ENCODE assay signal across 1 cellular context in the genomic region with DNA sequence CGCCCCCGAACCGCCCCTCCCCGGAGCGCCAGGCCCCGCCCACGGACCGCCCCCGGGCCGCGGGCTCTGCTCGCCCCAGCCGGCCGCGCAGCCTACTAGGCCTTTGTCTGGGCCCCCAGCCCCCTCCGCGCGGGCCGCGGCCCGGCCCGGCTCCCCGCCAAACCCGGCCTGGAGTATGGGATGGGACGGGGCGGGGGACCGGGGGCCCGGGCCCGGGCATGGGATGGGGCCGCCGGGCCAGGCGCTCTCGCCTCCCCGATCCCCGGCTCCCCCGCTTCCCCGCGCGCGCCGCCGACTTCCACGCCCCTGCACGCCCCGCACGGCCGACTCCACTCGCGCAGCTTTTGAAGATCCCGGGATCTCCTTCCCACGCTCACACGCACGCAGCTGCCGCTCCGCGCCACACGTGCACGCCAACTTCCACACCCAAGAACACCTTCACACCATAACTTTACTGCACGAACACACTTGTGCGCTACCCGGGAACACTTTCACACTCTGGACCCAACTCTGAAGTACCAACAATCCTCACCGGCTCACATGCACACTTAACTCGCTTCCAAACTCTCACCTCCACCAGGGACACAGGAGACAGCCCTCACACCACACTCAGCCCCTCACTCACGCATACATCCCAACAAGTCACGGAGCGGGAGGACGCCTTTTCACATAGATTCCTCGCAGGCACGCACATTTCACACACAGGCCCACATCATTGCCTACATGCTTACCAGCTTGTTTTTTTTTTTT.
TF ChIP-seq lines count a peak whose summit lies in the region.

No MANE protein-coding gene starts in this region.

TF ChIP-seq in HepG2, 621 proteins besides CTCF, POLR2A, EP300 and RAD21 (continued from another document and continues in another):
- peak; percentile 4 for TF ChIP-seq RBM39 (IDR thresholded peaks at IDR 0.05; ENCODE audit: low read depth, low read length, poor library complexity, severe bottlenecking)
- TF ChIP-seq ZFP36 (IDR thresholded peaks at IDR 0.05; ENCODE audit: borderline replicate concordance, low read depth, low read length, partially characterized antibody): no peak
- TF ChIP-seq PHF5A (CRISPR knock-in tag; IDR thresholded peaks at IDR 0.05; ENCODE audit: low read depth, unreplicated experiment): no peak
- TF ChIP-seq, protein P1, sequence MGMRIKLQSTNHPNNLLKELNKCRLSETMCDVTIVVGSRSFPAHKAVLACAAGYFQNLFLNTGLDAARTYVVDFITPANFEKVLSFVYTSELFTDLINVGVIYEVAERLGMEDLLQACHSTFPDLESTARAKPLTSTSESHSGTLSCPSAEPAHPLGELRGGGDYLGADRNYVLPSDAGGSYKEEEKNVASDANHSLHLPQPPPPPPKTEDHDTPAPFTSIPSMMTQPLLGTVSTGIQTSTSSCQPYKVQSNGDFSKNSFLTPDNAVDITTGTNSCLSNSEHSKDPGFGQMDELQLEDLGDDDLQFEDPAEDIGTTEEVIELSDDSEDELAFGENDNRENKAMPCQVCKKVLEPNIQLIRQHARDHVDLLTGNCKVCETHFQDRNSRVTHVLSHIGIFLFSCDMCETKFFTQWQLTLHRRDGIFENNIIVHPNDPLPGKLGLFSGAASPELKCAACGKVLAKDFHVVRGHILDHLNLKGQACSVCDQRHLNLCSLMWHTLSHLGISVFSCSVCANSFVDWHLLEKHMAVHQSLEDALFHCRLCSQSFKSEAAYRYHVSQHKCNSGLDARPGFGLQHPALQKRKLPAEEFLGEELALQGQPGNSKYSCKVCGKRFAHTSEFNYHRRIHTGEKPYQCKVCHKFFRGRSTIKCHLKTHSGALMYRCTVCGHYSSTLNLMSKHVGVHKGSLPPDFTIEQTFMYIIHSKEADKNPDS (CRISPR knock-in tag; IDR thresholded peaks at IDR 0.05): no peak
- TF ChIP-seq ZNF644 (CRISPR knock-in tag; IDR thresholded peaks at IDR 0.05; ENCODE audit: low read depth): no peak
- TF ChIP-seq ZNF615 (CRISPR knock-in tag; IDR thresholded peaks at IDR 0.05; ENCODE audit: borderline replicate concordance): no peak
- no peak for TF ChIP-seq SNRNP70 (IDR thresholded peaks at IDR 0.05; ENCODE audit: low read depth, low read length)
- TF ChIP-seq THRA (CRISPR knock-in tag; IDR thresholded peaks at IDR 0.05; ENCODE audit: borderline replicate concordance): no peak
- no peak for TF ChIP-seq PLSCR1 (CRISPR knock-in tag; IDR thresholded peaks at IDR 0.05; ENCODE audit: borderline replicate concordance)
- TF ChIP-seq ZNF784 (CRISPR knock-in tag; IDR thresholded peaks at IDR 0.05; ENCODE audit: borderline replicate concordance): no peak
- TF ChIP-seq, protein P2, sequence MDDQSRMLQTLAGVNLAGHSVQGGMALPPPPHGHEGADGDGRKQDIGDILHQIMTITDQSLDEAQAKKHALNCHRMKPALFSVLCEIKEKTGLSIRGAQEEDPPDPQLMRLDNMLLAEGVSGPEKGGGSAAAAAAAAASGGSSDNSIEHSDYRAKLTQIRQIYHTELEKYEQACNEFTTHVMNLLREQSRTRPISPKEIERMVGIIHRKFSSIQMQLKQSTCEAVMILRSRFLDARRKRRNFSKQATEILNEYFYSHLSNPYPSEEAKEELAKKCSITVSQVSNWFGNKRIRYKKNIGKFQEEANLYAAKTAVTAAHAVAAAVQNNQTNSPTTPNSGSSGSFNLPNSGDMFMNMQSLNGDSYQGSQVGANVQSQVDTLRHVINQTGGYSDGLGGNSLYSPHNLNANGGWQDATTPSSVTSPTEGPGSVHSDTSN (CRISPR knock-in tag; IDR thresholded peaks at IDR 0.05; ENCODE audit: borderline replicate concordance): no peak
- peak; percentile 6; the same call in 1 of the 2 replicates for TF ChIP-seq SPEN (CRISPR knock-in tag; IDR thresholded peaks at IDR 0.05; ENCODE audit: low read depth)
- no peak for TF ChIP-seq ZNF775 (CRISPR knock-in tag; IDR thresholded peaks at IDR 0.05; ENCODE audit: borderline replicate concordance)
- TF ChIP-seq, protein P3, sequence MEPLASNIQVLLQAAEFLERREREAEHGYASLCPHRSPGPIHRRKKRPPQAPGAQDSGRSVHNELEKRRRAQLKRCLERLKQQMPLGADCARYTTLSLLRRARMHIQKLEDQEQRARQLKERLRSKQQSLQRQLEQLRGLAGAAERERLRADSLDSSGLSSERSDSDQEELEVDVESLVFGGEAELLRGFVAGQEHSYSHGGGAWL (CRISPR knock-in tag; IDR thresholded peaks at IDR 0.05): no peak
- TF ChIP-seq SUZ12 (IDR thresholded peaks at IDR 0.05; ENCODE audit: low read depth, low read length): no peak
- TF ChIP-seq, protein P4, sequence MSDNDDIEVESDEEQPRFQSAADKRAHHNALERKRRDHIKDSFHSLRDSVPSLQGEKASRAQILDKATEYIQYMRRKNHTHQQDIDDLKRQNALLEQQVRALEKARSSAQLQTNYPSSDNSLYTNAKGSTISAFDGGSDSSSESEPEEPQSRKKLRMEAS (IDR thresholded peaks at IDR 0.05): peak; percentile 78
- TF ChIP-seq ZNF501 (CRISPR knock-in tag; IDR thresholded peaks at IDR 0.05): 0 out of 2 replicates have a peak, but pooled peaks have one; percentile 23
- TF ChIP-seq PHF8 (CRISPR knock-in tag; IDR thresholded peaks at IDR 0.05): 0 out of 2 replicates have a peak, but pooled peaks have one; percentile 23
- TF ChIP-seq, protein P5, sequence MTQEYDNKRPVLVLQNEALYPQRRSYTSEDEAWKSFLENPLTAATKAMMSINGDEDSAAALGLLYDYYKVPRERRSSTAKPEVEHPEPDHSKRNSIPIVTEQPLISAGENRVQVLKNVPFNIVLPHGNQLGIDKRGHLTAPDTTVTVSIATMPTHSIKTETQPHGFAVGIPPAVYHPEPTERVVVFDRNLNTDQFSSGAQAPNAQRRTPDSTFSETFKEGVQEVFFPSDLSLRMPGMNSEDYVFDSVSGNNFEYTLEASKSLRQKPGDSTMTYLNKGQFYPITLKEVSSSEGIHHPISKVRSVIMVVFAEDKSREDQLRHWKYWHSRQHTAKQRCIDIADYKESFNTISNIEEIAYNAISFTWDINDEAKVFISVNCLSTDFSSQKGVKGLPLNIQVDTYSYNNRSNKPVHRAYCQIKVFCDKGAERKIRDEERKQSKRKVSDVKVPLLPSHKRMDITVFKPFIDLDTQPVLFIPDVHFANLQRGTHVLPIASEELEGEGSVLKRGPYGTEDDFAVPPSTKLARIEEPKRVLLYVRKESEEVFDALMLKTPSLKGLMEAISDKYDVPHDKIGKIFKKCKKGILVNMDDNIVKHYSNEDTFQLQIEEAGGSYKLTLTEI (CRISPR knock-in tag; conservative IDR thresholded peaks at IDR 0.05): no peak
- no peak for TF ChIP-seq HCFC1 (IDR thresholded peaks at IDR 0.05; ENCODE audit: low read depth, low read length)
- TF ChIP-seq MIER3 (CRISPR knock-in tag; IDR thresholded peaks at IDR 0.05; ENCODE audit: borderline replicate concordance): no peak
- no peak for TF ChIP-seq ZNF83 (CRISPR knock-in tag; IDR thresholded peaks at IDR 0.05; ENCODE audit: borderline replicate concordance)
- no peak for TF ChIP-seq ZFP82 (CRISPR knock-in tag; IDR thresholded peaks at IDR 0.05; ENCODE audit: borderline replicate concordance)
- TF ChIP-seq, protein P6, sequence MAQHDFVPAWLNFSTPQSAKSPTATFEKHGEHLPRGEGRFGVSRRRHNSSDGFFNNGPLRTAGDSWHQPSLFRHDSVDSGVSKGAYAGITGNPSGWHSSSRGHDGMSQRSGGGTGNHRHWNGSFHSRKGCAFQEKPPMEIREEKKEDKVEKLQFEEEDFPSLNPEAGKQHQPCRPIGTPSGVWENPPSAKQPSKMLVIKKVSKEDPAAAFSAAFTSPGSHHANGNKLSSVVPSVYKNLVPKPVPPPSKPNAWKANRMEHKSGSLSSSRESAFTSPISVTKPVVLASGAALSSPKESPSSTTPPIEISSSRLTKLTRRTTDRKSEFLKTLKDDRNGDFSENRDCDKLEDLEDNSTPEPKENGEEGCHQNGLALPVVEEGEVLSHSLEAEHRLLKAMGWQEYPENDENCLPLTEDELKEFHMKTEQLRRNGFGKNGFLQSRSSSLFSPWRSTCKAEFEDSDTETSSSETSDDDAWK (CRISPR knock-in tag; IDR thresholded peaks at IDR 0.05): no peak
- TF ChIP-seq, protein P7, sequence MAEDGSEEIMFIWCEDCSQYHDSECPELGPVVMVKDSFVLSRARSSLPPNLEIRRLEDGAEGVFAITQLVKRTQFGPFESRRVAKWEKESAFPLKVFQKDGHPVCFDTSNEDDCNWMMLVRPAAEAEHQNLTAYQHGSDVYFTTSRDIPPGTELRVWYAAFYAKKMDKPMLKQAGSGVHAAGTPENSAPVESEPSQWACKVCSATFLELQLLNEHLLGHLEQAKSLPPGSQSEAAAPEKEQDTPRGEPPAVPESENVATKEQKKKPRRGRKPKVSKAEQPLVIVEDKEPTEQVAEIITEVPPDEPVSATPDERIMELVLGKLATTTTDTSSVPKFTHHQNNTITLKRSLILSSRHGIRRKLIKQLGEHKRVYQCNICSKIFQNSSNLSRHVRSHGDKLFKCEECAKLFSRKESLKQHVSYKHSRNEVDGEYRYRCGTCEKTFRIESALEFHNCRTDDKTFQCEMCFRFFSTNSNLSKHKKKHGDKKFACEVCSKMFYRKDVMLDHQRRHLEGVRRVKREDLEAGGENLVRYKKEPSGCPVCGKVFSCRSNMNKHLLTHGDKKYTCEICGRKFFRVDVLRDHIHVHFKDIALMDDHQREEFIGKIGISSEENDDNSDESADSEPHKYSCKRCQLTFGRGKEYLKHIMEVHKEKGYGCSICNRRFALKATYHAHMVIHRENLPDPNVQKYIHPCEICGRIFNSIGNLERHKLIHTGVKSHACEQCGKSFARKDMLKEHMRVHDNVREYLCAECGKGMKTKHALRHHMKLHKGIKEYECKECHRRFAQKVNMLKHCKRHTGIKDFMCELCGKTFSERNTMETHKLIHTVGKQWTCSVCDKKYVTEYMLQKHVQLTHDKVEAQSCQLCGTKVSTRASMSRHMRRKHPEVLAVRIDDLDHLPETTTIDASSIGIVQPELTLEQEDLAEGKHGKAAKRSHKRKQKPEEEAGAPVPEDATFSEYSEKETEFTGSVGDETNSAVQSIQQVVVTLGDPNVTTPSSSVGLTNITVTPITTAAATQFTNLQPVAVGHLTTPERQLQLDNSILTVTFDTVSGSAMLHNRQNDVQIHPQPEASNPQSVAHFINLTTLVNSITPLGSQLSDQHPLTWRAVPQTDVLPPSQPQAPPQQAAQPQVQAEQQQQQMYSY (CRISPR knock-in tag; IDR thresholded peaks at IDR 0.05): peak; percentile 98
- no peak for TF ChIP-seq ZNF234 (CRISPR knock-in tag; conservative IDR thresholded peaks at IDR 0.05)
- no peak for TF ChIP-seq CCDC6 (CRISPR knock-in tag; IDR thresholded peaks at IDR 0.05)
- no peak for TF ChIP-seq TAF1 (CRISPR knock-in tag; IDR thresholded peaks at IDR 0.05)
- no peak for TF ChIP-seq SMYD3 (CRISPR knock-in tag; IDR thresholded peaks at IDR 0.05)
- TF ChIP-seq CBFB (CRISPR knock-in tag; IDR thresholded peaks at IDR 0.05): no peak
- TF ChIP-seq RXRA (CRISPR knock-in tag; IDR thresholded peaks at IDR 0.05): 0 out of 2 replicates have a peak, but pooled peaks have one; percentile 24
- TF ChIP-seq ZNF33A (CRISPR knock-in tag; IDR thresholded peaks at IDR 0.05; ENCODE audit: borderline replicate concordance): no peak
- TF ChIP-seq SYNCRIP (IDR thresholded peaks at IDR 0.05; ENCODE audit: insufficient read depth, low read depth, low read length): no peak
- TF ChIP-seq ZBTB34 (CRISPR knock-in tag; IDR thresholded peaks at IDR 0.05): no peak
- TF ChIP-seq BATF2 (CRISPR knock-in tag; IDR thresholded peaks at IDR 0.05): no peak
- no peak for TF ChIP-seq CENPX (CRISPR knock-in tag; IDR thresholded peaks at IDR 0.05)
- TF ChIP-seq MTF2 (CRISPR knock-in tag; IDR thresholded peaks at IDR 0.05; ENCODE audit: borderline replicate concordance): no peak
- no peak for TF ChIP-seq REXO4 (CRISPR knock-in tag; IDR thresholded peaks at IDR 0.05; ENCODE audit: borderline replicate concordance)
- TF ChIP-seq MBD4 (IDR thresholded peaks at IDR 0.05; ENCODE audit: borderline replicate concordance, low read length): no peak
- TF ChIP-seq HOXA5 (CRISPR knock-in tag; IDR thresholded peaks at IDR 0.05): no peak
